In the genomic region with DNA sequence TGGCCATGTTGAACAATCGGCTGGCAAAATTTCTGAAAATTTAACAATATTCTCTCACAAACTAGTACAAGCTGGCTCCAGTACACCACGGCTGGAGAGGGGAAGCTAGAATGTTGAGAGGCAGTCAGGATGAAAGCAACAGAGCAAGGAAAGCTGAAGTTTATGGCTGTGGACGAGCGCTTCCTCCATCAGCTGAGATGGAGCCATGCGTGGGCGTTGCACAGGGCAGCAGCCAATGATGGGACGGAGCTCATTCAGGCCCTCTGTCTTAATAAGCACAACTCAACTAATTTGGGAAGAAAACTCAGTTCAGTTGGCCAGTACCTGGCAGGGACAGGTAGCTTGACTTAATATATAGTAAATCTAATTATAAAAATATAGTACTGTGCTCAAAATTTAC, we compare ENCODE assay signal across 20 cellular contexts. TPM values are rescaled to one million over a fixed set of nuclear protein-coding genes. Genes with fewer than 3 reads are reported as not detected.
DNase-seq lines count a peak whose midpoint lies in the region; ATAC-seq and TF ChIP-seq lines count a peak whose summit lies in the region.
"Had no signal": no experiment of that assay in that cellular context is flagged by ENCODE, and none has a peak within 500 bp of the region (broad histone marks: within the 10 kb centered on the region; RNA-seq: fewer than 3 reads in every experiment).

No MANE protein-coding gene starts in this region.

- H3K9me3 Mint-ChIP-seq in CD4-positive, CD25-positive, alpha-beta regulatory T cell = peaks cover 0 to 3% (median 0%) of the 10 kb centered on the region in 7 donors
- H3K9me3 Mint-ChIP-seq: CD4-positive, alpha-beta T cell had no signal

- H3K4me1 Mint-ChIP-seq in CD4-positive, CD25-positive, alpha-beta regulatory T cell = peaks cover 3 to 16% (median 14%) of the 10 kb centered on the region in 4 donors
- peaks cover 10% of the 10 kb centered on the region for H3K4me1 Mint-ChIP-seq in T-helper 17 cell

- no peak overlapping the region for H3K27ac ChIP-seq in CD4-positive, CD25-positive, alpha-beta regulatory T cell (ENCODE audit: insufficient read depth, low read length, poor library complexity, severe bottlenecking)
- H3K27ac ChIP-seq in mesodermal cell (ENCODE audit: low read depth, low read length, severe bottlenecking) = peak overlapping the region; percentile 47
- H3K27ac ChIP-seq in testis = no peak overlapping the region
- H3K27ac ChIP-seq: BLaER1, RWPE1 had no signal

- no peaks in the 10 kb centered on the region for H3K27me3 Mint-ChIP-seq in CD4-positive, CD25-positive, alpha-beta regulatory T cell
- peaks cover 51% of the 10 kb centered on the region for H3K27me3 Mint-ChIP-seq in T-helper 17 cell

- H3K9me3 ChIP-seq in CD4-positive, CD25-positive, alpha-beta regulatory T cell (ENCODE audit: control insufficient read depth in 2 of 2, low read length in 2 of 2) = no peaks in the 10 kb centered on the region
- no peaks in the 10 kb centered on the region for H3K9me3 ChIP-seq in T-helper 17 cell (ENCODE audit: control insufficient read depth, low read length, poor library complexity, severe bottlenecking)
- H3K9me3 ChIP-seq in mesodermal cell (ENCODE audit: control insufficient read depth, low read length) = no peaks in the 10 kb centered on the region
- no peaks in the 10 kb centered on the region for H3K9me3 ChIP-seq in testis
- H3K9me3 ChIP-seq: BLaER1, SK-N-SH had no signal

- H3K4me3 Mint-ChIP-seq in CD4-positive, CD25-positive, alpha-beta regulatory T cell = no peak overlapping the region
- H3K4me3 Mint-ChIP-seq in T-helper 17 cell = no peak overlapping the region
- H3K4me3 Mint-ChIP-seq: CD4-positive, alpha-beta T cell had no signal

- H3K27me3 ChIP-seq in CD4-positive, CD25-positive, alpha-beta regulatory T cell (ENCODE audit: control insufficient read depth, insufficient read depth, low read length) = no peaks in the 10 kb centered on the region
- no peaks in the 10 kb centered on the region for H3K27me3 ChIP-seq in testis
- H3K27me3 ChIP-seq: BLaER1 had no signal

- H3K4me3 ChIP-seq in CD4-positive, CD25-positive, alpha-beta regulatory T cell (ENCODE audit: low read depth, low read length) = peak overlapping the region; percentile 62
- H3K4me3 ChIP-seq in mesodermal cell (ENCODE audit: extremely low read depth, insufficient read depth, low read length, poor library complexity, severe bottlenecking) (no peak overlapping the region), testis (no peak overlapping the region)
- H3K4me3 ChIP-seq: BLaER1 had no signal

- no peaks in the 10 kb centered on the region for H3K36me3 ChIP-seq in CD4-positive, CD25-positive, alpha-beta regulatory T cell (ENCODE audit: control insufficient read depth, insufficient read depth, low read length)
- H3K36me3 ChIP-seq in mesodermal cell (ENCODE audit: control insufficient read depth, insufficient read depth, low read length) = no peaks in the 10 kb centered on the region
- H3K36me3 ChIP-seq in testis (ENCODE audit: low read depth, missing control alignments) = no peaks in the 10 kb centered on the region
- H3K36me3 ChIP-seq: BLaER1 had no signal

- no peak for TF ChIP-seq POLR2A in testis (IDR thresholded peaks at IDR 0.05)

- 95 to 96% methylated on average over 4 to 6 of the region's 7 CpGs for WGBS in mesodermal cell (ENCODE audit: insufficient coverage in 2 of 2), 2 experiments
- 54 to 59% methylated on average over 7 of the region's 7 CpGs for WGBS in testis, 2 donors

- DNase-seq in CD4-positive, CD25-positive, alpha-beta regulatory T cell = no peak
- DNase-seq in T-helper 17 cell (no peak), testis (peak; percentile 47), cerebellum (ENCODE audit: low spot score) (no peak)
- DNase-seq: CD4-positive, alpha-beta T cell; DMS53; Karpas-422; NCI-H1436; NCI-H187; NCI-H2081 treated with DMSO at 0.1 percent for 48 hours; NCI-H2171; NCI-H226; NCI-H510A; SK-N-SH had no signal

- peak overlapping the region in 1 of 3 donors; percentile 86 for H3K27ac Mint-ChIP-seq in CD4-positive, CD25-positive, alpha-beta regulatory T cell
- H3K27ac Mint-ChIP-seq in T-helper 17 cell = peak overlapping the region; percentile 39
- H3K27ac Mint-ChIP-seq: CD4-positive, alpha-beta T cell had no signal

- intact Hi-C loops in testis (cut with DNase I; ENCODE audit: low total_unique reads) = no loop called here

- no peaks in the 10 kb centered on the region for H3K4me1 ChIP-seq in CD4-positive, CD25-positive, alpha-beta regulatory T cell (ENCODE audit: control insufficient read depth, insufficient read depth, low read length, poor library complexity, severe bottlenecking)
- peaks cover 11% of the 10 kb centered on the region for H3K4me1 ChIP-seq in mesodermal cell (ENCODE audit: control insufficient read depth, insufficient read depth, low read length, poor library complexity, severe bottlenecking)
- peaks cover 2% of the 10 kb centered on the region for H3K4me1 ChIP-seq in testis
- H3K4me1 ChIP-seq: BLaER1 had no signal

- ATAC-seq in CD4-positive, CD25-positive, alpha-beta regulatory T cell (ENCODE audit: low read depth in 2 of 2) = no peak
- no peak for ATAC-seq in T-helper 17 cell
- no peak for ATAC-seq in GM19328 (IDR thresholded peaks at IDR 0.05; ENCODE audit: unreplicated experiment)
- ATAC-seq in GM19455 (IDR thresholded peaks at IDR 0.05; ENCODE audit: unreplicated experiment) = no peak
- ATAC-seq: Panc1 had no signal

- no peaks in the 10 kb centered on the region for H3K36me3 Mint-ChIP-seq in CD4-positive, CD25-positive, alpha-beta regulatory T cell
- peaks cover 6% of the 10 kb centered on the region for H3K36me3 Mint-ChIP-seq in T-helper 17 cell (ENCODE audit: low read depth)

- TF ChIP-seq CTCF in testis (IDR thresholded peaks at IDR 0.05) = no peak

RNA-seq across cellular contexts. Expression of a gene that starts 14.1 kb away (rescaled TPM):
- 23.9 TPM for total RNA-seq in CD4-positive, CD25-positive, alpha-beta regulatory T cell
- polyA plus RNA-seq in CD4-positive, CD25-positive, alpha-beta regulatory T cell = 10 to 100 TPM; 29.0 to 56.8 (median 39.2) TPM
- total RNA-seq in T-helper 17 cell = 10 to 100 TPM in 1 of 2 donors, 1 to 10 TPM in 1; 9.7 to 10.5 TPM
- 32.3 TPM for polyA plus RNA-seq in mesodermal cell (2013, experiment 1 of 2)
- polyA plus RNA-seq in mesodermal cell (2013, experiment 2 of 2) = 28.8 TPM
- 10 to 100 TPM; 36.6 to 40.0 TPM for total RNA-seq in testis
- polyA plus RNA-seq in testis (ENCODE audit: insufficient read depth, low read depth, low replicate concordance) = 56.1 TPM
- total RNA-seq in cerebellum = 11.4 TPM

RNA-seq across cellular contexts. Expression of a gene that starts 34.4 kb away (rescaled TPM):
- 0.07 TPM for total RNA-seq in CD4-positive, CD25-positive, alpha-beta regulatory T cell
- under 1 TPM; 0.02 to 0.14 (median 0.11) TPM for polyA plus RNA-seq in CD4-positive, CD25-positive, alpha-beta regulatory T cell
- total RNA-seq in T-helper 17 cell (under 1 TPM; 0.02 to 0.18 TPM), testis (10 to 100 TPM; 20.3 to 36.8 TPM), cerebellum (20.9 TPM)
- 8.0 TPM for polyA plus RNA-seq in mesodermal cell (2013, experiment 1 of 2)
- polyA plus RNA-seq in mesodermal cell (2013, experiment 2 of 2) = 8.2 TPM
- polyA plus RNA-seq in testis (ENCODE audit: insufficient read depth, low read depth, low replicate concordance) = 32.0 TPM

Comparison
In these comparisons a context has a peak if more than half of its experiments do, and no peak if none do; other contexts are left out.
1. RNA of a gene that starts 34.4 kb away (total RNA-seq): 20.3 to 36.8 TPM in testis and 20.9 TPM in cerebellum (single experiment); 0.02 to 0.18 TPM in T-helper 17 cell and 0.07 TPM in CD4-positive, CD25-positive, alpha-beta regulatory T cell (single experiment); every median in the first group is over 10 times any median in the second.